ENCODE assay signal across 12 cellular contexts in the genomic region with DNA sequence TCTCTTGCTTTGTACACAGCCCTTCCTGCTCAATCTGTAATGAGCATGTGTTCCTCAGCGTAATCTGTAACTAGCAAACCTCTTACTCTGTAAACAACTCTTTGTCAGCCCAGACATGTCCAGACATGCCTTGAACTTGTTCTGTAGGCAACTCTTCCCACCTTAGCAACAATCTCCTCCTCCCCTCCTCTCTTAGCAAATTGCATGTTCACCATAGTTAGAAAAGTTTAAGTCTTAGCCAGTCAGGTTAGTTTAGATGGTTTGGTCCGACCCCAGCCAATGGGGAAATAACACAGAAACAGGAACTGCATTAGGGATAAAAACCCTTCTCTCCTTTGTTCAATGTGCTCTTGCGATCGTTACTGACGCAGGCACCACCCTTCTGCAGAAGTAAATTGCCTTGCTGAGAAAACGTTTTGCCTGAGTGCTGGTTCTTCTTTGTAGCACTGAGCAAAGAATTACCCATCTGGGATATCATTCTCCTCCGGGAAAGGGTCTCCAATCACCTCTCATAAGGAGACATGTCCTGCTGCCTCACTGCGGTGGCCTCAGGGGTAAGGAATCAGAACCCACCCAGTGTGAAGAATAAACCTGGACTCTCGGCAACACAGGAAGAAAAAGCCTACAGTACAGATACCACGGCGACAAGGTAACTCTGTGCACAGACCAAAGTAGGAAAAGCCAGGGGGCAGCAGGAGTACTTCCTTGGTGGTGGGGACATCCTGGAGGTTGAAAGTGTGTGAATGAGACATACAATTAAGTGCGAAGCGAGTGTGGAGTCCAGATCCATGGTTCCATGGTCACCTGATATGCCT. TPM values are rescaled to one million over a fixed set of nuclear protein-coding genes. Genes with fewer than 3 reads are reported as not detected.
DNase-seq lines count a peak whose midpoint lies in the region; ATAC-seq and TF ChIP-seq lines count a peak whose summit lies in the region.
"Had no signal": no experiment of that assay in that cellular context is flagged by ENCODE, and none has a peak within 500 bp of the region (broad histone marks: within the 10 kb centered on the region; RNA-seq: fewer than 3 reads in every experiment).

No MANE protein-coding gene starts in this region.

- TF ChIP-seq CTCF in esophagus muscularis mucosa (IDR thresholded peaks at IDR 0.05), result no peak
- TF ChIP-seq CTCF in smooth muscle cell (IDR thresholded peaks at IDR 0.05; ENCODE audit: borderline replicate concordance, insufficient read depth, poor library complexity, severe bottlenecking), result no peak

- WGBS in esophagus muscularis mucosa, result 95% methylated on average over 11 of the region's 13 CpGs
- 41% methylated on average over 13 of the region's 13 CpGs for WGBS in smooth muscle cell (ENCODE audit: low lambda C conversion rate)

- TF ChIP-seq POLR2A in esophagus muscularis mucosa (IDR thresholded peaks at IDR 0.05; ENCODE audit: low read depth), result no peak

- peaks cover 61% of the 10 kb centered on the region for H3K36me3 Mint-ChIP-seq in activated naive CD4-positive, alpha-beta T cell treated with anti-CD3 and anti-CD28 coated beads, Interleukin-2, amount 10 ng/mL, durations not matched to agents 7 days and 5 days
- peaks cover 59% of the 10 kb centered on the region for H3K36me3 Mint-ChIP-seq in T-helper 2 cell treated with Interferon-gamma antibody and Interleukin-4, amounts not matched to agents 5 μg/mL and 100 μg/mL, for 36 hours (ENCODE audit: low read depth)

- ATAC-seq in GM21423 (IDR thresholded peaks at IDR 0.05; ENCODE audit: unreplicated experiment), result no peak

- peaks cover 0 to 9% (median 7%) of the 10 kb centered on the region in 4 donors for H3K36me3 ChIP-seq in esophagus muscularis mucosa
- H3K36me3 ChIP-seq in smooth muscle cell (ENCODE audit: low read depth), result no peaks in the 10 kb centered on the region

- H4K20me1 ChIP-seq in smooth muscle cell (ENCODE audit: low read depth), result peaks cover 64% of the 10 kb centered on the region

- peaks cover 10% of the 10 kb centered on the region for H3K4me1 Mint-ChIP-seq in activated naive CD4-positive, alpha-beta T cell treated with anti-CD3 and anti-CD28 coated beads, Interleukin-2, amount 10 ng/mL, durations not matched to agents 7 days and 5 days
- peaks cover 4% of the 10 kb centered on the region for H3K4me1 Mint-ChIP-seq in T-helper 2 cell treated with Interferon-gamma antibody and Interleukin-4, amounts not matched to agents 5 μg/mL and 100 μg/mL, for 36 hours (ENCODE audit: low read depth)
- H3K4me1 Mint-ChIP-seq: activated B cell treated with CpG ODN at 0.5 μM for 24 hours had no signal

- no peak overlapping the region for H3K4me3 Mint-ChIP-seq in activated naive CD4-positive, alpha-beta T cell treated with anti-CD3 and anti-CD28 coated beads, Interleukin-2, amount 10 ng/mL, durations not matched to agents 7 days and 5 days
- no peak overlapping the region for H3K4me3 Mint-ChIP-seq in T-helper 2 cell treated with Interferon-gamma antibody and Interleukin-4, amounts not matched to agents 5 μg/mL and 100 μg/mL, for 36 hours
- H3K4me3 Mint-ChIP-seq: activated B cell treated with CpG ODN at 0.5 μM for 24 hours had no signal

- peaks cover 0 to 6% (median 0%) of the 10 kb centered on the region in 4 donors for H3K4me1 ChIP-seq in esophagus muscularis mucosa
- peaks cover 39% of the 10 kb centered on the region for H3K4me1 ChIP-seq in smooth muscle cell (ENCODE audit: low read depth)

- H3K9me3 ChIP-seq in esophagus muscularis mucosa, result peaks cover 10 to 48% (median 39%) of the 10 kb centered on the region in 4 donors
- no peaks in the 10 kb centered on the region for H3K9me3 ChIP-seq in smooth muscle cell (replicated peaks; ENCODE audit: low read depth)

- intact Hi-C loops in esophagus muscularis mucosa (cut with DNase I), result no loop called here

- H3K9ac ChIP-seq in smooth muscle cell (ENCODE audit: low read depth), result peak overlapping the region; percentile 100

- CTCF ChIA-PET in activated naive CD4-positive, alpha-beta T cell treated with anti-CD3 and anti-CD28 coated beads, Interleukin-2, amount 10 ng/mL, durations not matched to agents 7 days and 5 days (lab: Charles Lee), result interaction anchor here (0.8 to 1.3 kb wide), 2 partner anchors 11 to 226 kb away, joined by 3 to 4 read pairs; no protein-coding TSS in a partner anchor

- peak overlapping the region; percentile 95 for H3K4me2 ChIP-seq in smooth muscle cell

- H3K27ac ChIP-seq in esophagus muscularis mucosa (replicated peaks in 1 of 4) (no peak overlapping the region), smooth muscle cell (ENCODE audit: low read depth) (peak overlapping the region; percentile 100)
- H3K27ac ChIP-seq: C4-2B, left ventricle myocardium inferior had no signal

- H3K9me3 Mint-ChIP-seq in activated naive CD4-positive, alpha-beta T cell treated with anti-CD3 and anti-CD28 coated beads, Interleukin-2, amount 10 ng/mL, durations not matched to agents 7 days and 5 days, result peaks cover 46% of the 10 kb centered on the region
- peaks cover 44% of the 10 kb centered on the region for H3K9me3 Mint-ChIP-seq in T-helper 2 cell treated with Interferon-gamma antibody and Interleukin-4, amounts not matched to agents 5 μg/mL and 100 μg/mL, for 36 hours

- H3K4me3 ChIP-seq in esophagus muscularis mucosa, result no peak overlapping the region
- H3K4me3 ChIP-seq in smooth muscle cell, result peak overlapping the region; percentile 76
- H3K4me3 ChIP-seq: left ventricle myocardium inferior had no signal

- no peaks in the 10 kb centered on the region for H3K27me3 Mint-ChIP-seq in activated naive CD4-positive, alpha-beta T cell treated with anti-CD3 and anti-CD28 coated beads, Interleukin-2, amount 10 ng/mL, durations not matched to agents 7 days and 5 days
- H3K27me3 Mint-ChIP-seq in T-helper 2 cell treated with Interferon-gamma antibody and Interleukin-4, amounts not matched to agents 5 μg/mL and 100 μg/mL, for 36 hours (ENCODE audit: low read depth), result no peaks in the 10 kb centered on the region
- H3K27me3 Mint-ChIP-seq: activated B cell treated with CpG ODN at 0.5 μM for 24 hours had no signal

- no peak for DNase-seq in activated naive CD4-positive, alpha-beta T cell treated with anti-CD3 and anti-CD28 coated beads, Interleukin-2, amount 10 ng/mL, durations not matched to agents 7 days and 5 days
- DNase-seq in activated naive CD4-positive, alpha-beta T cell treated with anti-CD3 and anti-CD28 coated beads, Interleukin-2, amount 50 U/mL, for 16 hours, result no peak
- DNase-seq in T-helper 2 cell treated with Interferon-gamma antibody and Interleukin-4, amounts not matched to agents 5 μg/mL and 100 μg/mL, for 36 hours (ENCODE audit: low spot score), result no peak
- DNase-seq in esophagus muscularis mucosa (ENCODE audit: extremely low spot score), result peak; percentile 21
- no peak for DNase-seq in smooth muscle cell (lab: John Stamatoyannopoulos, UW; ENCODE audit: unreplicated experiment)
- no peak for DNase-seq in medulla oblongata (ENCODE audit: extremely low spot score)
- no peak for DNase-seq in GM19238 (ENCODE audit: insufficient read length, low spot score)
- DNase-seq: activated B cell treated with CpG ODN at 0.5 μM for 24 hours, left ventricle myocardium inferior had no signal

- peak overlapping the region; percentile 75 for H3K27ac Mint-ChIP-seq in activated naive CD4-positive, alpha-beta T cell treated with anti-CD3 and anti-CD28 coated beads, Interleukin-2, amount 10 ng/mL, durations not matched to agents 7 days and 5 days
- H3K27ac Mint-ChIP-seq in T-helper 2 cell treated with Interferon-gamma antibody and Interleukin-4, amounts not matched to agents 5 μg/mL and 100 μg/mL, for 36 hours, result peak overlapping the region; percentile 59
- H3K27ac Mint-ChIP-seq: activated B cell treated with CpG ODN at 0.5 μM for 24 hours had no signal

- TF ChIP-seq EP300 in esophagus muscularis mucosa (IDR thresholded peaks at IDR 0.05), result no peak

- no peak overlapping the region for H2AFZ ChIP-seq in smooth muscle cell (ENCODE audit: low read depth)

- H3K79me2 ChIP-seq in smooth muscle cell (ENCODE audit: low read depth), result peaks cover 84% of the 10 kb centered on the region

- peaks cover 12% of the 10 kb centered on the region for H3F3A ChIP-seq in smooth muscle cell (ENCODE audit: low read depth)

- H3K27me3 ChIP-seq in esophagus muscularis mucosa, result no peaks in the 10 kb centered on the region
- H3K27me3 ChIP-seq in smooth muscle cell (ENCODE audit: low read depth), result no peaks in the 10 kb centered on the region

RNA-seq across cellular contexts. Expression of a gene that starts 26.2 kb away (rescaled TPM):
- total RNA-seq in esophagus muscularis mucosa (100 to 1,000 TPM; 262 to 431 (median 319) TPM), smooth muscle cell (2.9 and 5.4 TPM in 2 replicates)
- 0.75 and 5.8 TPM in 2 replicates for polyA plus RNA-seq in smooth muscle cell
- total RNA-seq: activated B cell treated with CpG ODN at 0.5 μM for 24 hours, RPMI7951 had no signal

Comparison
In these comparisons a context has a peak if more than half of its experiments do, and no peak if none do; other contexts are left out.
1. RNA of a gene that starts 26.2 kb away (total RNA-seq): 262 to 431 TPM in esophagus muscularis mucosa; 2.9 to 5.4 TPM in smooth muscle cell; every median in the first group is over 10 times any median in the second.